ENCODE assay signal across 23 cellular contexts in the genomic region with DNA sequence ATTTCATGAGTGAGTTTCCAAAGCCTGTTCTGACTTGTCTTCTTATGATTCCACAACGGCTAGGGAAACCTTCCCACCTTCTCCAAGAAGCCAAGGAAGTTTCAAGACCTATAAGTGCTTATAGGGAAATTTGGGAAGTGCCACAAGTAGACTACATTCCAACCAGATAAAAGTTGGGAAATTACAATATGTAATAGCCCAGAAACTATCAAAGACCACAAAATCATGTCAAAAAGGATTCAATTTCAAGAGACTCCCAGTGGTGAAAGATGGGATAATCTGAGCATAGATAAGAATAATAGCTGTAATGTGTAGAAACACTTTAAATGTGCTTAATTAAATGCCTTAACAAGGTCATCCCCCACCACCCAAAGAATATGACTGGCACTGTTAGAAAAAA.
A peak's percentile ranks its signal among the peaks of the same experiment; 100 is the strongest.
DNase-seq lines count a peak whose midpoint lies in the region; FAIRE-seq and TF ChIP-seq lines count a peak whose summit lies in the region.
"Had no signal": no experiment of that assay in that cellular context is flagged by ENCODE, and none has a peak within 500 bp of the region (broad histone marks: within the 10 kb centered on the region; RNA-seq: fewer than 3 reads in every experiment).

No MANE protein-coding gene starts in this region.

- no peaks in the 10 kb centered on the region for H3K79me1 ChIP-seq in neuronal stem cell (ENCODE audit: low read depth, low read length)

- H3K27ac Mint-ChIP-seq in HFFc6 (no peak overlapping the region), Caco-2 (ENCODE audit: unreplicated experiment) (no peak overlapping the region)
- no peak overlapping the region for H3K27ac Mint-ChIP-seq in activated CD4-positive, alpha-beta T cell treated with anti-CD3 and anti-CD28 coated beads, Interleukin-2, amount 10 ng/mL, durations not matched to agents 7 days and 5 days
- H3K27ac Mint-ChIP-seq: activated CD4-positive, alpha-beta memory T cell treated with anti-CD3 and anti-CD28 coated beads, Interleukin-2, amount 10 ng/mL, durations not matched to agents 7 days and 5 days; activated naive CD4-positive, alpha-beta T cell treated with anti-CD3 and anti-CD28 coated beads, Interleukin-2, amount 50 U/mL, for 24 hours; CD8-positive, alpha-beta T cell; WTC11 had no signal

- H3K27ac ChIP-seq in mammary epithelial cell (ENCODE audit: insufficient read depth, low read depth, low read length) (no peak overlapping the region), keratinocyte (ENCODE audit: control insufficient read depth, insufficient read depth, low read length) (no peak overlapping the region), neuronal stem cell (replicated peaks; ENCODE audit: low read length) (no peak overlapping the region)
- H3K27ac ChIP-seq: epithelial cell of prostate, left ventricle myocardium inferior, right atrium auricular region, SJSA1 had no signal

- no peaks in the 10 kb centered on the region for H3K9me1 ChIP-seq in keratinocyte (ENCODE audit: control insufficient read depth, extremely low read depth, insufficient read depth, low read length)

- no peak overlapping the region for H2BK5ac ChIP-seq in neuronal stem cell (ENCODE audit: low read length)

- POLR2A ChIA-PET in activated CD4-positive, alpha-beta T cell treated with anti-CD3 and anti-CD28 coated beads, Interleukin-2, amount 10 ng/mL, durations not matched to agents 7 days and 5 days (lab: Charles Lee) = no interaction called here
- POLR2A ChIA-PET in Caco-2 (lab: Charles Lee) = no interaction called here

- in situ Hi-C loops in mammary epithelial cell (cut with MboI; ENCODE audit: low sequenced_read_pairs in 2 of 2) = no loop called here

- H3K4ac ChIP-seq in neuronal stem cell (ENCODE audit: low read length) = no peak overlapping the region

- H3K9me3 Mint-ChIP-seq in HFFc6 = no peaks in the 10 kb centered on the region
- peaks cover 9% of the 10 kb centered on the region for H3K9me3 Mint-ChIP-seq in activated CD4-positive, alpha-beta T cell treated with anti-CD3 and anti-CD28 coated beads, Interleukin-2, amount 10 ng/mL, durations not matched to agents 7 days and 5 days
- H3K9me3 Mint-ChIP-seq in Caco-2 (ENCODE audit: unreplicated experiment) = no peaks in the 10 kb centered on the region
- H3K9me3 Mint-ChIP-seq: activated T-cell treated with anti-CD3 and anti-CD28 coated beads, Interleukin-2, amount 50 U/mL, for 4 hours; CD8-positive, alpha-beta T cell had no signal

- no peak for FAIRE-seq in keratinocyte (lab: Jason Lieb, UNC)
- FAIRE-seq: GM18507 had no signal

- no peak overlapping the region for H2BK12ac ChIP-seq in neuronal stem cell (ENCODE audit: low read length)

- no peak overlapping the region for H4K91ac ChIP-seq in neuronal stem cell (ENCODE audit: low read depth, low read length, poor library complexity)

- H3K79me2 ChIP-seq in mammary epithelial cell (ENCODE audit: insufficient read depth, low read length) (no peaks in the 10 kb centered on the region), keratinocyte (ENCODE audit: control insufficient read depth, insufficient read depth, low read length) (no peaks in the 10 kb centered on the region)

- H3K4me1 ChIP-seq in BE2C = peaks cover 24% of the 10 kb centered on the region
- no peaks in the 10 kb centered on the region for H3K4me1 ChIP-seq in mammary epithelial cell (ENCODE audit: insufficient read depth, low read length)
- peaks cover 3% of the 10 kb centered on the region for H3K4me1 ChIP-seq in keratinocyte (ENCODE audit: control insufficient read depth, extremely low read depth, insufficient read depth, low read length)
- H3K4me1 ChIP-seq in Caco-2 = no peaks in the 10 kb centered on the region
- H3K4me1 ChIP-seq in neuronal stem cell (ENCODE audit: control insufficient read depth in 2 of 2, insufficient read depth in 1 of 2, low read depth in 1 of 2, low read length in 2 of 2) = peaks cover 0 to 1% of the 10 kb centered on the region in 2 donors

- H3K4me3 ChIP-seq in BE2C (ENCODE audit: low read depth, low read length) (no peak overlapping the region), mammary epithelial cell (replicated peaks in 1 of 3; ENCODE audit: insufficient read depth in 1 of 3, low read depth in 2 of 3, low read length in 3 of 3) (no peak overlapping the region), keratinocyte (ENCODE audit: control insufficient read depth in 2 of 3, extremely low read depth in 1 of 3, insufficient read depth in 2 of 3, low read depth in 1 of 3, low read length in 3 of 3) (no peak overlapping the region), Caco-2 (ENCODE audit: low read depth, low read length) (no peak overlapping the region), neuronal stem cell (ENCODE audit: low read length in 2 of 2) (no peak overlapping the region)
- H3K4me3 ChIP-seq: left ventricle myocardium inferior, right atrium auricular region, SJSA1 had no signal

- H3K14ac ChIP-seq in neuronal stem cell (ENCODE audit: low read length) = no peak overlapping the region

- peak; percentile 15; the same call in 1 of the 2 replicates for TF ChIP-seq CTCF in BE2C (IDR thresholded peaks at IDR 0.05; ENCODE audit: low read depth, low read length)
- TF ChIP-seq CTCF in HFFc6 (IDR thresholded peaks at IDR 0.05) = peak; percentile 58
- peak; percentile 26 to 36 for TF ChIP-seq CTCF in mammary epithelial cell (conservative IDR thresholded peaks at IDR 0.05 in 1 of 2, IDR thresholded peaks at IDR 0.05 in 1 of 2; ENCODE audit: extremely low read depth in 1 of 2, insufficient read depth in 1 of 2, low read depth in 1 of 2, low read length in 2 of 2)
- peak in 2 of 3 experiments; percentile 31 to 35 for TF ChIP-seq CTCF in keratinocyte (optimal IDR thresholded peaks at IDR 0.05 in 1 of 3, IDR thresholded peaks at IDR 0.05 in 1 of 3, conservative IDR thresholded peaks at IDR 0.05 in 1 of 3; ENCODE audit: extremely low read depth in 1 of 3, insufficient read depth in 2 of 3, low read length in 3 of 3)
- TF ChIP-seq CTCF in Caco-2 (IDR thresholded peaks at IDR 0.05; ENCODE audit: insufficient read depth in 1 of 2, low read depth in 1 of 2, low read length in 1 of 2, severe bottlenecking in 1 of 2, unreplicated experiment in 1 of 2) = no peak

- no peak overlapping the region for H3K23ac ChIP-seq in neuronal stem cell (ENCODE audit: low read depth, low read length, poor library complexity)

- H3K9me3 ChIP-seq in BE2C = no peaks in the 10 kb centered on the region
- H3K9me3 ChIP-seq in mammary epithelial cell (replicated peaks; ENCODE audit: insufficient read depth, low read length) = no peaks in the 10 kb centered on the region
- H3K9me3 ChIP-seq in keratinocyte (ENCODE audit: control insufficient read depth, low read depth, low read length) = no peaks in the 10 kb centered on the region
- H3K9me3 ChIP-seq in Caco-2 = no peaks in the 10 kb centered on the region
- no peaks in the 10 kb centered on the region for H3K9me3 ChIP-seq in neuronal stem cell (replicated peaks in 1 of 2; ENCODE audit: control insufficient read depth in 2 of 2, insufficient read depth in 1 of 2, low read depth in 1 of 2, low read length in 2 of 2)
- H3K9me3 ChIP-seq: left ventricle myocardium inferior, right atrium auricular region, SJSA1 had no signal

- H3K4me3 Mint-ChIP-seq in HFFc6 (no peak overlapping the region), Caco-2 (ENCODE audit: unreplicated experiment) (no peak overlapping the region)
- no peak overlapping the region for H3K4me3 Mint-ChIP-seq in activated CD4-positive, alpha-beta T cell treated with anti-CD3 and anti-CD28 coated beads, Interleukin-2, amount 10 ng/mL, durations not matched to agents 7 days and 5 days
- H3K4me3 Mint-ChIP-seq: activated CD4-positive, alpha-beta memory T cell treated with anti-CD3 and anti-CD28 coated beads, Interleukin-2, amount 10 ng/mL, durations not matched to agents 7 days and 5 days; activated naive CD4-positive, alpha-beta T cell treated with anti-CD3 and anti-CD28 coated beads, Interleukin-2, amount 50 U/mL, for 24 hours; activated T-cell treated with anti-CD3 and anti-CD28 coated beads, Interleukin-2, amount 50 U/mL, for 4 hours; CD8-positive, alpha-beta T cell; WTC11 had no signal

- 33% methylated on average over 1 of the region's 1 CpG for WGBS in mammary epithelial cell (ENCODE audit: low coverage, missing lambda C conversion rate)
- no CpG with 5 or more reads among the region's 1 CpG for WGBS in neuronal stem cell (ENCODE audit: extremely low coverage in 2 of 2, insufficient read length in 2 of 2, insufficient replicate concordance in 1 of 2), 2 donors

- H3K36me3 ChIP-seq in BE2C = no peaks in the 10 kb centered on the region
- no peaks in the 10 kb centered on the region for H3K36me3 ChIP-seq in mammary epithelial cell (ENCODE audit: insufficient read depth, low read length)
- no peaks in the 10 kb centered on the region for H3K36me3 ChIP-seq in keratinocyte (ENCODE audit: control insufficient read depth in 2 of 2, extremely low read depth in 1 of 2, insufficient read depth in 2 of 2, low read length in 2 of 2)
- no peaks in the 10 kb centered on the region for H3K36me3 ChIP-seq in Caco-2 (ENCODE audit: control insufficient read depth, insufficient read depth, low read length)
- peaks cover 0 to 18% of the 10 kb centered on the region in 2 donors for H3K36me3 ChIP-seq in neuronal stem cell (replicated peaks in 1 of 2; ENCODE audit: control insufficient read depth in 2 of 2, insufficient read depth in 2 of 2, low read length in 2 of 2)
- H3K36me3 ChIP-seq: left ventricle myocardium inferior, right atrium auricular region, SJSA1 had no signal

- intact Hi-C loops in mammary epithelial cell (cut with micrococcal nuclease) (no loop called here), Caco-2 (cut with micrococcal nuclease; ENCODE audit: unreplicated experiment) (no loop called here)

- H4K8ac ChIP-seq in neuronal stem cell (ENCODE audit: low read depth, low read length) = no peak overlapping the region

- H3K27me3 ChIP-seq in BE2C (no peaks in the 10 kb centered on the region), mammary epithelial cell (ENCODE audit: insufficient read depth, low read length) (no peaks in the 10 kb centered on the region), keratinocyte (ENCODE audit: control insufficient read depth, extremely low read depth, insufficient read depth, low read length) (no peaks in the 10 kb centered on the region), Caco-2 (replicated peaks; ENCODE audit: control insufficient read depth, insufficient read depth, low read length) (no peaks in the 10 kb centered on the region), neuronal stem cell (ENCODE audit: control insufficient read depth in 3 of 3, insufficient read depth in 3 of 3, low read depth in 1 of 3, low read length in 3 of 3) (no peaks in the 10 kb centered on the region)
- H3K27me3 ChIP-seq: right atrium auricular region, SJSA1 had no signal

- H3K9ac ChIP-seq in mammary epithelial cell (ENCODE audit: insufficient read depth, low read length) = no peak overlapping the region
- no peak overlapping the region for H3K9ac ChIP-seq in keratinocyte (ENCODE audit: control insufficient read depth, extremely low read depth, insufficient read depth, low read length)
- no peak overlapping the region for H3K9ac ChIP-seq in neuronal stem cell (ENCODE audit: low read depth, low read length, poor library complexity)

- no peak overlapping the region for H2AK5ac ChIP-seq in neuronal stem cell (ENCODE audit: low read depth, low read length)

- dilution Hi-C loops in mammary epithelial cell (cut with HindIII; ENCODE audit: low sequenced_read_pairs) = no loop called here
- dilution Hi-C loops in keratinocyte (cut with MboI; ENCODE audit: extremely low pct_ligation_motif_present, low sequenced_read_pairs) = no loop called here

- H3K27me3 Mint-ChIP-seq in HFFc6 (ENCODE audit: insufficient read depth) (peaks cover 2% of the 10 kb centered on the region; the same call in 1 of the 2 replicates), Caco-2 (ENCODE audit: insufficient read depth, unreplicated experiment) (no peaks in the 10 kb centered on the region)
- H3K27me3 Mint-ChIP-seq in activated CD4-positive, alpha-beta T cell treated with anti-CD3 and anti-CD28 coated beads, Interleukin-2, amount 10 ng/mL, durations not matched to agents 7 days and 5 days = no peaks in the 10 kb centered on the region
- H3K27me3 Mint-ChIP-seq: activated CD4-positive, alpha-beta memory T cell treated with anti-CD3 and anti-CD28 coated beads, Interleukin-2, amount 10 ng/mL, durations not matched to agents 7 days and 5 days; activated naive CD4-positive, alpha-beta T cell treated with anti-CD3 and anti-CD28 coated beads, Interleukin-2, amount 50 U/mL, for 24 hours had no signal

- H3K4me1 Mint-ChIP-seq in HFFc6 (ENCODE audit: low read depth) (peaks cover 69% of the 10 kb centered on the region), Caco-2 (ENCODE audit: low read depth, unreplicated experiment) (peaks cover 4% of the 10 kb centered on the region)
- peaks cover 11% of the 10 kb centered on the region for H3K4me1 Mint-ChIP-seq in activated CD4-positive, alpha-beta T cell treated with anti-CD3 and anti-CD28 coated beads, Interleukin-2, amount 10 ng/mL, durations not matched to agents 7 days and 5 days

- no TSS peak for BruUV-seq in mammary epithelial cell (replicated peaks; lab: Mats Ljungman, UMichigan)
- BruUV-seq in Caco-2 (replicated peaks; lab: Mats Ljungman, UMichigan) = no TSS peak

- no peak overlapping the region for H2BK120ac ChIP-seq in neuronal stem cell (ENCODE audit: low read depth, low read length)

- CTCF ChIA-PET in mammary epithelial cell (lab: Charles Lee; ENCODE audit: low non-redundant PET) (no interaction called here), Caco-2 (lab: Charles Lee) (no interaction called here)
- CTCF ChIA-PET in activated CD4-positive, alpha-beta T cell treated with anti-CD3 and anti-CD28 coated beads, Interleukin-2, amount 10 ng/mL, durations not matched to agents 7 days and 5 days (lab: Charles Lee) = no interaction called here

- H3K36me3 Mint-ChIP-seq in HFFc6 (ENCODE audit: low read depth) (peaks cover 15% of the 10 kb centered on the region), Caco-2 (ENCODE audit: insufficient read depth, unreplicated experiment) (no peaks in the 10 kb centered on the region)
- H3K36me3 Mint-ChIP-seq in activated CD4-positive, alpha-beta T cell treated with anti-CD3 and anti-CD28 coated beads, Interleukin-2, amount 10 ng/mL, durations not matched to agents 7 days and 5 days (ENCODE audit: low read depth) = peaks cover 46% of the 10 kb centered on the region
- H3K36me3 Mint-ChIP-seq: WTC11 had no signal

- no peak overlapping the region for H3K18ac ChIP-seq in neuronal stem cell (ENCODE audit: low read length)

- no peaks in the 10 kb centered on the region for H4K20me1 ChIP-seq in mammary epithelial cell (ENCODE audit: insufficient read depth, low read length)
- H4K20me1 ChIP-seq in keratinocyte (ENCODE audit: control insufficient read depth, extremely low read depth, insufficient read depth, low read length) = no peaks in the 10 kb centered on the region

- H2AFZ ChIP-seq in mammary epithelial cell (ENCODE audit: low read depth, low read length) (no peak overlapping the region), keratinocyte (ENCODE audit: control insufficient read depth, low read length) (no peak overlapping the region), neuronal stem cell (ENCODE audit: low read length) (no peak overlapping the region)

- H3K4me2 ChIP-seq in mammary epithelial cell (ENCODE audit: insufficient read depth, low read depth, low read length) (no peak overlapping the region), keratinocyte (ENCODE audit: control insufficient read depth, extremely low read depth, insufficient read depth, low read depth, low read length) (peak overlapping the region; percentile 6), neuronal stem cell (ENCODE audit: insufficient read depth, low read length, poor library complexity, severe bottlenecking) (no peak overlapping the region)

- DNase-seq in BE2C (no peak), HFFc6 (no peak), mammary epithelial cell (peak; percentile 67), keratinocyte (ENCODE audit: low read depth, low spot score) (no peak), Caco-2 (no peak), neuronal stem cell (ENCODE audit: low spot score) (no peak), SW480 (ENCODE audit: low spot score) (no peak)
- no peak for DNase-seq in activated CD4-positive, alpha-beta T cell treated with anti-CD3 and anti-CD28 coated beads, Interleukin-2, amount 10 ng/mL, durations not matched to agents 7 days and 5 days
- DNase-seq: activated CD4-positive, alpha-beta memory T cell treated with anti-CD3 and anti-CD28 coated beads, Interleukin-2, amount 10 ng/mL, durations not matched to agents 7 days and 5 days; activated T-cell treated with anti-CD3 and anti-CD28 coated beads, Interleukin-2, amount 50 U/mL, for 4 hours; CD8-positive, alpha-beta T cell; Karpas-422; left ventricle myocardium inferior; NCI-H1417 treated with DMSO at 0.1 percent for 48 hours; NCI-H2171; NCI-H69; stimulated activated CD4-positive, alpha-beta T cell treated with anti-CD3 and anti-CD28 coated beads, Interleukin-15, amount 100 ng/mL, for 24 hours had no signal

- no peak overlapping the region for H2BK15ac ChIP-seq in neuronal stem cell (ENCODE audit: low read length)

Comparison
In these comparisons a context has a peak if more than half of its experiments do, and no peak if none do; other contexts are left out.
1. CTCF ChIP-seq: peak in BE2C (single experiment), HFFc6 (single experiment), mammary epithelial cell (2 of 2) and keratinocyte (2 of 3); none in Caco-2 (0 of 2).